9 cellular contexts compared by ENCODE assay signal in genomic region chr17:77475012-77475976, GRCh38.
DNase-seq lines count a peak whose midpoint lies in the region; ATAC-seq, FAIRE-seq and TF ChIP-seq lines count a peak whose summit lies in the region.
"Had no signal": no experiment of that assay in that cellular context is flagged by ENCODE, and none has a peak within 500 bp of the region (broad histone marks: within the 10 kb centered on the region; RNA-seq: fewer than 3 reads in every experiment).

No MANE protein-coding gene starts in this region.

- H3K36me3 ChIP-seq in sigmoid colon = no peaks in the 10 kb centered on the region
- peaks cover 0 to 3% of the 10 kb centered on the region in 2 donors for H3K36me3 ChIP-seq in small intestine (ENCODE audit: control insufficient read depth in 2 of 2, insufficient read depth in 2 of 2, low read length in 2 of 2)

- no peak overlapping the region for H3K4me3 ChIP-seq in HL-60 (replicated peaks; ENCODE audit: insufficient read depth, low read length)
- H3K4me3 ChIP-seq in coronary artery = no peak overlapping the region
- no peak overlapping the region for H3K4me3 ChIP-seq in sigmoid colon
- H3K4me3 ChIP-seq in small intestine (ENCODE audit: low read depth in 1 of 2, low read length in 2 of 2) = no peak overlapping the region

- TF ChIP-seq POLR2A in sigmoid colon (IDR thresholded peaks at IDR 0.05) = no peak

- peaks cover 3 to 100% (median 100%) of the 10 kb centered on the region in 4 donors for H3K4me1 ChIP-seq in sigmoid colon
- H3K4me1 ChIP-seq in small intestine (ENCODE audit: control insufficient read depth in 2 of 2, insufficient read depth in 1 of 2, low read depth in 1 of 2, low read length in 1 of 2) = peaks cover 0 to 24% of the 10 kb centered on the region in 2 donors

- FAIRE-seq in small intestine (lab: Jason Lieb, UNC) = no peak
- FAIRE-seq: TTC549 had no signal

- ATAC-seq in HG03108 (IDR thresholded peaks at IDR 0.05; ENCODE audit: unreplicated experiment) (no peak), HG03097 (IDR thresholded peaks at IDR 0.05; ENCODE audit: low FRiP score, unreplicated experiment) (no peak)

- H3K27me3 ChIP-seq in HL-60 (ENCODE audit: insufficient read depth, poor library complexity, severe bottlenecking) (no peaks in the 10 kb centered on the region), sigmoid colon (no peaks in the 10 kb centered on the region), small intestine (ENCODE audit: control insufficient read depth in 2 of 2, insufficient read depth in 2 of 2, low read length in 2 of 2) (no peaks in the 10 kb centered on the region)

- peak; percentile 22 to 77 for DNase-seq in HL-60 (ENCODE audit: low read depth in 1 of 2, low spot score in 1 of 2)
- peak; percentile 68 to 69 for DNase-seq in activated CD4-positive, alpha-beta T cell treated with anti-CD3 and anti-CD28 coated beads for 24 hours (ENCODE audit: low read depth in 2 of 2)
- DNase-seq in coronary artery (ENCODE audit: low spot score) = no peak
- DNase-seq in sigmoid colon = no peak
- DNase-seq in NK-92 (lab: John Stamatoyannopoulos, UW; ENCODE audit: unreplicated experiment) = no peak
- DNase-seq in small intestine = no peak

- intact Hi-C loops in sigmoid colon (cut with DNase I) = loop anchor here (5.0 kb wide), 1 partner anchor 103 kb away; no protein-coding TSS in a partner anchor

- WGBS in sigmoid colon, 2 donors = 70 to 89% methylated on average over 27 of the region's 27 CpGs
- 74 to 79% (median 74%) methylated on average over 27 of the region's 27 CpGs for WGBS in small intestine, 3 donors

- H3K9me3 ChIP-seq in sigmoid colon (no peaks in the 10 kb centered on the region), small intestine (ENCODE audit: control insufficient read depth, low read depth) (no peaks in the 10 kb centered on the region)

- no peak for TF ChIP-seq EP300 in sigmoid colon (IDR thresholded peaks at IDR 0.05)

- H3K27ac ChIP-seq in HL-60 (replicated peaks) (no peak overlapping the region), coronary artery (peak overlapping the region; percentile 81 to 85), sigmoid colon (peak overlapping the region; percentile 85 to 92 (median 91)), small intestine (ENCODE audit: low read depth in 1 of 2, low read length in 1 of 2) (peak overlapping the region in 1 of 2 donors; percentile 15)

- TF ChIP-seq CTCF in HL-60 (IDR thresholded peaks at IDR 0.05; ENCODE audit: insufficient read depth, low read length) (no peak), coronary artery (IDR thresholded peaks at IDR 0.05) (no peak), sigmoid colon (IDR thresholded peaks at IDR 0.05) (no peak)

Comparison
In these comparisons a context has a peak if more than half of its experiments do, and no peak if none do; other contexts are left out.
1. DNase-seq: peak in HL-60 (2 of 2) and activated CD4-positive, alpha-beta T cell treated with anti-CD3 and anti-CD28 coated beads for 24 hours (2 of 2); none in coronary artery (single experiment), sigmoid colon (single experiment), NK-92 (single experiment) and small intestine (single experiment).